Comparison of ENCODE assay signal across 9 cellular contexts in the genomic region with DNA sequence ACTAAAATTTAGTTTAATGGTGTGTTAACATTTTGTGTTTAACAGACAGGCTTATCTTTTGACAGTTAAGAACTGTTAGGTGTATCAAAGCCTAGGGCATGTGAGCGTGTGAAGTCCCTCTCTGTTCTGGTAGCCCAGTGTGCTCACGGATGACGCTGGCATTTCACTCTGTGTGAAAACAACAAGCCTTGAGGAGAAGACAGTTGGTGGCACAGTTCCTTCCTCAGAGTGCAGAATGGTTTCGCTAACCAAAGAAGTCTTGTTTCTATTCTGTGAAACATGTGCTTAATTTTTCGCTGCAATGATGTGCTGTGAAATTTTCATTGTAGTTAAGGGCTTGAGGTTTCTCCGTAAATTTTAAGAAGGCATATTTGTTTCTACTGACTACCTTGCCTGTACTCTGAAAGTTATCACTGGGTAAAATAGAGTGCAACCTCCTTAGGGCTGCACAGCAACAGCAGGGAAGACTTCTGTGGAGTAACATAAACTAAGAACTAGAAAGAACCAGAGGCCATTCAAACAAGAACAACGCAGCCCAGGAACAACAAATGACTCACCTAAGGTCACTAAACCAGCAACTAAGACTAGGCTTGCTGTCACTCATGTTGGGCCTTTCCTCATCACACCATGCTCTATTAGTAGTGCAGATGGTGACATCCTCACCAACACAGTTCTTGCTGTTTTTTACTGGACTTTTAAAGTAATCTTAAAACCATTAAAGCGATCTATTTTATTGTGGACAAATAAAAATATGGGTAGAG. TPM values are rescaled to one million over a fixed set of nuclear protein-coding genes. Genes with fewer than 3 reads are reported as not detected.
A peak's percentile ranks its signal among the peaks of the same experiment; 100 is the strongest.
DNase-seq lines count a peak whose midpoint lies in the region; ATAC-seq and TF ChIP-seq lines count a peak whose summit lies in the region.
"Had no signal": no experiment of that assay in that cellular context is flagged by ENCODE, and none has a peak within 500 bp of the region (broad histone marks: within the 10 kb centered on the region; RNA-seq: fewer than 3 reads in every experiment).

No MANE protein-coding gene starts in this region.

- 0 out of 2 replicates have a peak, but pooled peaks cover 8% of the 10 kb centered on the region for H3F3A ChIP-seq in MM.1S (ENCODE audit: insufficient read depth, low read length)

- 0 out of 2 replicates have a peak, but pooled peaks cover 5% of the 10 kb centered on the region for H3K4me1 ChIP-seq in MM.1S (ENCODE audit: low read length)

- no peaks in the 10 kb centered on the region for H4K20me1 ChIP-seq in MM.1S (ENCODE audit: insufficient read depth, low read length)

- H3K27me3 ChIP-seq in MM.1S (replicated peaks; ENCODE audit: insufficient read depth, low read length): no peaks in the 10 kb centered on the region

- H3K27ac ChIP-seq in MM.1S (ENCODE audit: low read length): peak overlapping the region; percentile 88

- H3K79me2 ChIP-seq in MM.1S (ENCODE audit: low read length): peaks cover 14% of the 10 kb centered on the region; the same call in 1 of the 2 replicates

- DNase-seq in EH (ENCODE audit: low read depth) (peak; percentile 18), MM.1S (peak; percentile 66), fibroblast of villous mesenchyme (ENCODE audit: low read depth) (peak; percentile 38), GM13977 (ENCODE audit: low spot score) (no peak), NCI-H2196 treated with DMSO at 0.1 percent for 48 hours (lab: John Stamatoyannopoulos, UW; ENCODE audit: unreplicated experiment) (no peak), H4 (ENCODE audit: low spot score) (no peak), NCI-H187 treated with DMSO at 0.1 percent for 48 hours (lab: John Stamatoyannopoulos, UW) (no peak)
- DNase-seq: NK-92 treated with Interleukin-12 subunit alpha and Interleukin-12 subunit beta, amount 100 ng/mL, for 24 hours had no signal

- no peaks in the 10 kb centered on the region for H3K9me2 ChIP-seq in MM.1S (replicated peaks; ENCODE audit: insufficient read depth, low read length)

- H3K9ac ChIP-seq in MM.1S (ENCODE audit: low read length): peak overlapping the region; percentile 36

- H3K4me3 ChIP-seq in MM.1S (ENCODE audit: low read length): no peak overlapping the region; the same call in 1 of the 2 replicates
- no peak overlapping the region for H3K4me3 ChIP-seq in fibroblast of villous mesenchyme (ENCODE audit: low read depth, low read length)

- H2AFZ ChIP-seq in MM.1S (ENCODE audit: low read length): no peak overlapping the region

- H3K36me3 ChIP-seq in MM.1S (replicated peaks; ENCODE audit: insufficient read depth, low read length): no peaks in the 10 kb centered on the region

- H3K9me3 ChIP-seq in MM.1S (replicated peaks; ENCODE audit: insufficient read depth, low read length): no peaks in the 10 kb centered on the region

- no peak for TF ChIP-seq CTCF in MM.1S (IDR thresholded peaks at IDR 0.05; ENCODE audit: low read length)
- no peak for TF ChIP-seq CTCF in fibroblast of villous mesenchyme (IDR thresholded peaks at IDR 0.05; ENCODE audit: insufficient read depth, low read depth, low read length)
- no peak for TF ChIP-seq CTCF in GM13977 (IDR thresholded peaks at IDR 0.05; ENCODE audit: extremely low read depth, insufficient read depth, missing control alignments)

- H3K4me2 ChIP-seq in MM.1S (ENCODE audit: low read depth, low read length): peak overlapping the region; percentile 38

- peak; percentile 68 for ATAC-seq in GM21381 (IDR thresholded peaks at IDR 0.05; ENCODE audit: unreplicated experiment)

- in situ Hi-C loops in GM13977 (cut with MboI; ENCODE audit: low pct_unique_long_range_greater_than_20kb, low sequenced_read_pairs, unreplicated experiment): no loop called here

RNA-seq across cellular contexts. Expression of gene BRD7, which starts 33.4 kb away (rescaled TPM):
- 29.0 and 31.5 TPM in 2 replicates for total RNA-seq in fibroblast of villous mesenchyme
- 34.7 and 43.8 TPM in 2 replicates for total RNA-seq in H4 (2014; rRNA removed; shearing (Covaris generic))

Comparison
In these comparisons a context has a peak if more than half of its experiments do, and no peak if none do; other contexts are left out.
1. DNase-seq: peak in EH (single experiment), MM.1S (single experiment) and fibroblast of villous mesenchyme (single experiment); none in GM13977 (single experiment), NCI-H2196 treated with DMSO at 0.1 percent for 48 hours (single experiment), H4 (single experiment) and NCI-H187 treated with DMSO at 0.1 percent for 48 hours (single experiment).